In genomic region chr1:233627376-233627775, GRCh38 we compare ENCODE assay signal across 12 cellular contexts. TPM values are rescaled to one million over a fixed set of nuclear protein-coding genes. Genes with fewer than 3 reads are reported as not detected.
DNase-seq lines count a peak whose midpoint lies in the region; ATAC-seq lines count a peak whose summit lies in the region.
"Had no signal": no experiment of that assay in that cellular context is flagged by ENCODE, and none has a peak within 500 bp of the region (broad histone marks: within the 10 kb centered on the region; RNA-seq: fewer than 3 reads in every experiment).

No MANE protein-coding gene starts in this region.

- H3K36me3 Mint-ChIP-seq in activated CD4-positive, alpha-beta T cell treated with anti-CD3 and anti-CD28 coated beads, Interleukin-2, amount 10 ng/mL, durations not matched to agents 24 days and 14 days (ENCODE audit: low read depth), result no peaks in the 10 kb centered on the region

- H3K27ac Mint-ChIP-seq in activated CD4-positive, alpha-beta T cell treated with anti-CD3 and anti-CD28 coated beads, Interleukin-2, amount 10 ng/mL, durations not matched to agents 24 days and 14 days, result no peak overlapping the region
- H3K27ac Mint-ChIP-seq: type B pancreatic cell had no signal

- DNase-seq in activated CD4-positive, alpha-beta T cell treated with anti-CD3 and anti-CD28 coated beads, Interleukin-2, amount 50 U/mL, for 4 hours, result peak; percentile 1 to 7
- DNase-seq in activated CD4-positive, alpha-beta T cell treated with anti-CD3 and anti-CD28 coated beads, Interleukin-2, amount 10 ng/mL, durations not matched to agents 24 days and 14 days, result no peak
- DNase-seq in NCI-H2171 treated with DMSO at 0.1 percent for 48 hours (lab: John Stamatoyannopoulos, UW), result peak; percentile 93
- DNase-seq in cerebellum (ENCODE audit: low spot score), result peak; percentile 90
- DNase-seq in stimulated activated CD4-positive, alpha-beta T cell treated with anti-CD3 and anti-CD28 coated beads, Interleukin-2, amount 100 ng/mL, for 4 hours (ENCODE audit: low read depth), result peak; percentile 5
- no peak for DNase-seq in COLO668 (lab: John Stamatoyannopoulos, UW; ENCODE audit: unreplicated experiment)
- no peak for DNase-seq in AML-193 (lab: John Stamatoyannopoulos, UW)
- DNase-seq: activated CD4-positive, CD25-positive, alpha-beta regulatory T cell; NCI-H526 had no signal

- no peaks in the 10 kb centered on the region for H3K9me3 Mint-ChIP-seq in activated CD4-positive, alpha-beta T cell treated with anti-CD3 and anti-CD28 coated beads, Interleukin-2, amount 10 ng/mL, durations not matched to agents 24 days and 14 days
- H3K9me3 Mint-ChIP-seq: type B pancreatic cell had no signal

- intact Hi-C loops in activated CD4-positive, alpha-beta T cell treated with anti-CD3 and anti-CD28 coated beads, Interleukin-2, amount 10 ng/mL, durations not matched to agents 24 days and 14 days (cut with micrococcal nuclease), result loop anchor here (1.0 kb wide), 1 partner anchor 28 kb away; no protein-coding TSS in a partner anchor

- peaks cover 3% of the 10 kb centered on the region for H3K4me1 Mint-ChIP-seq in activated CD4-positive, alpha-beta T cell treated with anti-CD3 and anti-CD28 coated beads, Interleukin-2, amount 10 ng/mL, durations not matched to agents 24 days and 14 days

- H3K4me3 Mint-ChIP-seq in activated CD4-positive, alpha-beta T cell treated with anti-CD3 and anti-CD28 coated beads, Interleukin-2, amount 10 ng/mL, durations not matched to agents 24 days and 14 days, result no peak overlapping the region
- H3K4me3 Mint-ChIP-seq: type B pancreatic cell had no signal

- H3K27me3 Mint-ChIP-seq in activated CD4-positive, alpha-beta T cell treated with anti-CD3 and anti-CD28 coated beads, Interleukin-2, amount 10 ng/mL, durations not matched to agents 24 days and 14 days, result peaks cover 8% of the 10 kb centered on the region
- H3K27me3 Mint-ChIP-seq: type B pancreatic cell had no signal

- ATAC-seq in HG02763 (IDR thresholded peaks at IDR 0.05; ENCODE audit: unreplicated experiment), result no peak

RNA-seq across cellular contexts. Expression of gene KCNK1, which starts 13.5 kb away (rescaled TPM):
- total RNA-seq in activated CD4-positive, alpha-beta T cell treated with anti-CD3 and anti-CD28 coated beads, Interleukin-2, amount 10 ng/mL, durations not matched to agents 24 days and 14 days, result 1.9 and 2.3 TPM in 2 replicates
- 45.4 TPM for total RNA-seq in cerebellum
- total RNA-seq: osteocyte had no signal

Comparison
In these comparisons a context has a peak if more than half of its experiments do, and no peak if none do; other contexts are left out.
1. DNase-seq: peak in activated CD4-positive, alpha-beta T cell treated with anti-CD3 and anti-CD28 coated beads, Interleukin-2, amount 50 U/mL, for 4 hours (2 of 2), NCI-H2171 treated with DMSO at 0.1 percent for 48 hours (single experiment), cerebellum (single experiment) and stimulated activated CD4-positive, alpha-beta T cell treated with anti-CD3 and anti-CD28 coated beads, Interleukin-2, amount 100 ng/mL, for 4 hours (single experiment); none in activated CD4-positive, alpha-beta T cell treated with anti-CD3 and anti-CD28 coated beads, Interleukin-2, amount 10 ng/mL, durations not matched to agents 24 days and 14 days (single experiment), COLO668 (single experiment) and AML-193 (0 of 2).
2. RNA of gene KCNK1, which starts 13.5 kb away (total RNA-seq): 45.4 TPM in cerebellum (single experiment); 1.9 to 2.3 TPM in activated CD4-positive, alpha-beta T cell treated with anti-CD3 and anti-CD28 coated beads, Interleukin-2, amount 10 ng/mL, durations not matched to agents 24 days and 14 days; every median in the first group is over 10 times any median in the second.